ENCODE assay signal across 1 cellular context in the genomic region with DNA sequence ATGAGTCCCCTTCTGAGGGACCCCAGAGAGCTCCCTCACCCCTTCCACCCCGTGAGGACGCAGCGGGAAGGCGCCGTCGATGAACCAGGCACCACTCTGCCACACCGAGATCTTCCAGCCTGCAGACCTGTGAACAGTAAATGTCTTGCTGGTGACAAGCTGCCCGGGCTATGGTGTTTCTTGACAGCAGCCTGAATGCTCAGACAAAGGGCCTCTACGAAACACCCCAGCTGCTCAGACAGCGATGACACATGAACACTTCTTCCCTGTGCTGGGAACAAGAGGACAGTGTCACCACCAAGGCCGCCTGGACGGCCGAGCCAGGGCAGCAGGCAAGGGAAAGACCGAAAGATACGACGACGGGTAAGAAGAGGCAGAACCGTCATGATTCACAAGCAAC.
TF ChIP-seq lines count a peak whose summit lies in the region.

No MANE protein-coding gene starts in this region.

TF ChIP-seq in endothelial cell of umbilical vein, 7 proteins besides CTCF, POLR2A, EP300 and RAD21:
- TF ChIP-seq MYC (IDR thresholded peaks at IDR 0.05; ENCODE audit: low read depth, low read length): no peak
